ENCODE assay signal across 16 cellular contexts in genomic region chr9:137784641-137785513, GRCh38.
A peak's percentile ranks its signal among the peaks of the same experiment; 100 is the strongest.
DNase-seq lines count a peak whose midpoint lies in the region; ATAC-seq, FAIRE-seq and TF ChIP-seq lines count a peak whose summit lies in the region.
"Had no signal": no experiment of that assay in that cellular context is flagged by ENCODE, and none has a peak within 500 bp of the region (broad histone marks: within the 10 kb centered on the region; RNA-seq: fewer than 3 reads in every experiment).

No MANE protein-coding gene starts in this region.

- WGBS in GM12878 (ENCODE audit: insufficient coverage, insufficient replicate concordance, low lambda C conversion rate, missing lambda C conversion rate): 87% methylated on average over 18 of the region's 20 CpGs

- intact Hi-C loops in GM12878 (cut with micrococcal nuclease; ENCODE audit: unreplicated experiment): no loop called here

- H3K9me3 ChIP-seq in GM12878 (replicated peaks; ENCODE audit: control insufficient read depth, insufficient read depth, low read length) (no peaks in the 10 kb centered on the region; the same call in 2 of the 3 replicates), osteoblast (ENCODE audit: low read depth, low read length) (no peaks in the 10 kb centered on the region)
- H3K9me3 ChIP-seq: MG63, Peyer's patch, thoracic aorta had no signal

- H3K4me1 ChIP-seq in GM12878 (ENCODE audit: control insufficient read depth, insufficient read depth, low read length): no peaks in the 10 kb centered on the region
- H3K4me1 ChIP-seq in osteoblast (ENCODE audit: insufficient read depth, low read length): peaks cover 14% of the 10 kb centered on the region

- 0 out of 2 replicates have a peak, but pooled peaks have one; percentile 19 for TF ChIP-seq POLR2A in GM12891 (IDR thresholded peaks at IDR 0.05; ENCODE audit: low read depth, low read length)
- no peak for TF ChIP-seq POLR2A in GM12878 (IDR thresholded peaks at IDR 0.05; ENCODE audit: low read depth, low read length)

- POLR2A ChIA-PET in GM12878 (lab: Charles Lee): no interaction called here

- BruUV-seq in GM12878 (replicated peaks; lab: Mats Ljungman, UMichigan): no TSS peak

- in situ Hi-C loops in GM12878 (cut with MboI): no loop called here

- H3K36me3 Mint-ChIP-seq in T-helper 2 cell treated with Interferon-gamma antibody and Interleukin-4, amounts not matched to agents 5 μg/mL and 100 μg/mL, for 36 hours (ENCODE audit: low read depth): peaks cover 27% of the 10 kb centered on the region
- peaks cover 50% of the 10 kb centered on the region for H3K36me3 Mint-ChIP-seq in effector memory CD8-positive, alpha-beta T cell (ENCODE audit: insufficient read depth)

- no peaks in the 10 kb centered on the region for H4K20me1 ChIP-seq in GM12878 (ENCODE audit: control insufficient read depth, insufficient read depth)
- H4K20me1 ChIP-seq in osteoblast (ENCODE audit: insufficient read depth, low read length): peaks cover 18% of the 10 kb centered on the region

- H3K4me3 ChIP-seq in GM12878 (no peak overlapping the region), osteoblast (ENCODE audit: insufficient read depth, low read length) (no peak overlapping the region)
- H3K4me3 ChIP-seq: lung, MG63, Peyer's patch, smooth muscle cell, thoracic aorta had no signal

- H3K36me3 ChIP-seq in GM12878 (ENCODE audit: control insufficient read depth in 2 of 2, insufficient read depth in 2 of 2, low read length in 1 of 2): peaks cover 18 to 48% of the 10 kb centered on the region in 2 experiments
- H3K36me3 ChIP-seq in osteoblast (ENCODE audit: insufficient read depth, low read length): peaks cover 20% of the 10 kb centered on the region

- no peak for TF ChIP-seq CTCF in GM12878 (IDR thresholded peaks at IDR 0.05 in 2 of 3, conservative IDR thresholded peaks at IDR 0.05 in 1 of 3; ENCODE audit: control insufficient read depth in 2 of 3, extremely low read depth in 1 of 3, insufficient read depth in 1 of 3, low read depth in 3 of 3, low read length in 3 of 3)
- no peak for TF ChIP-seq CTCF in osteoblast (IDR thresholded peaks at IDR 0.05; ENCODE audit: extremely low read depth, low read depth, low read length)

- DNase-seq in T-helper 2 cell treated with Interferon-gamma antibody and Interleukin-4, amounts not matched to agents 5 μg/mL and 100 μg/mL, for 36 hours (ENCODE audit: low spot score): no peak
- no peak for DNase-seq in T-helper 2 cell
- DNase-seq in GM12891 (ENCODE audit: insufficient read length, low spot score): no peak
- DNase-seq in GM12878 (ENCODE audit: low read depth, low spot score): no peak
- peak; percentile 57 for DNase-seq in osteoblast (ENCODE audit: insufficient read length, low spot score, missing footprints)
- DNase-seq in effector memory CD8-positive, alpha-beta T cell: no peak
- DNase-seq in NCI-H146 treated with DMSO at 0.1 percent for 48 hours (lab: John Stamatoyannopoulos, UW; ENCODE audit: unreplicated experiment): no peak
- DNase-seq: cerebellar nuclear complex, GOT3, MG63, NCI-H1694, Peyer's patch had no signal

- TF ChIP-seq RAD21 in GM12878 (IDR thresholded peaks at IDR 0.05; ENCODE audit: insufficient read depth, low read depth, low read length): no peak

- H3K27ac ChIP-seq in GM12878 (ENCODE audit: control insufficient read depth, insufficient read depth) (no peak overlapping the region), osteoblast (ENCODE audit: low read depth, low read length) (no peak overlapping the region)
- H3K27ac ChIP-seq: Peyer's patch, thoracic aorta had no signal

- H3K27ac Mint-ChIP-seq in T-helper 2 cell treated with Interferon-gamma antibody and Interleukin-4, amounts not matched to agents 5 μg/mL and 100 μg/mL, for 36 hours: peak overlapping the region; percentile 53
- peak overlapping the region in 1 of 2 donors; percentile 79 for H3K27ac Mint-ChIP-seq in effector memory CD8-positive, alpha-beta T cell

- SMC1A ChIA-PET in GM12878 (lab: Charles Lee; ENCODE audit: uncharacterized antibody, unreplicated experiment): no interaction called here

- no peaks in the 10 kb centered on the region for H3K27me3 Mint-ChIP-seq in T-helper 2 cell treated with Interferon-gamma antibody and Interleukin-4, amounts not matched to agents 5 μg/mL and 100 μg/mL, for 36 hours (ENCODE audit: low read depth)
- H3K27me3 Mint-ChIP-seq in effector memory CD8-positive, alpha-beta T cell: no peaks in the 10 kb centered on the region

- ATAC-seq in GM12878 (no peak), HG03175 (IDR thresholded peaks at IDR 0.05; ENCODE audit: unreplicated experiment) (no peak)
- ATAC-seq in effector memory CD8-positive, alpha-beta T cell (replicated peaks): no peak

- FAIRE-seq in GM12891 (lab: Jason Lieb, UNC): no peak
- FAIRE-seq in GM12878 (lab: Jason Lieb, UNC): no peak

- H3K27me3 ChIP-seq in GM12878 (replicated peaks in 1 of 2; ENCODE audit: control insufficient read depth in 2 of 2, insufficient read depth in 2 of 2, low read length in 1 of 2) (no peaks in the 10 kb centered on the region), osteoblast (ENCODE audit: insufficient read depth, low read length) (no peaks in the 10 kb centered on the region)
- H3K27me3 ChIP-seq: MG63, Peyer's patch had no signal

- no peak overlapping the region for H3K9ac ChIP-seq in GM12878 (ENCODE audit: control insufficient read depth, insufficient read depth, low read length)

- H3K79me2 ChIP-seq in GM12878 (ENCODE audit: control insufficient read depth, insufficient read depth, low read length) (no peaks in the 10 kb centered on the region), osteoblast (ENCODE audit: insufficient read depth, low read length) (peaks cover 12% of the 10 kb centered on the region)

- TF ChIP-seq EP300 in GM12878 (IDR thresholded peaks at IDR 0.05; ENCODE audit: borderline replicate concordance in 1 of 2, control insufficient read depth in 1 of 2, low read depth in 2 of 2, low read length in 2 of 2): no peak

- H2AFZ ChIP-seq in GM12878 (ENCODE audit: control insufficient read depth, low read depth, low read length) (no peak overlapping the region), osteoblast (ENCODE audit: low read length) (no peak overlapping the region)

- no peaks in the 10 kb centered on the region for H3K9me3 Mint-ChIP-seq in T-helper 2 cell treated with Interferon-gamma antibody and Interleukin-4, amounts not matched to agents 5 μg/mL and 100 μg/mL, for 36 hours
- H3K9me3 Mint-ChIP-seq in effector memory CD8-positive, alpha-beta T cell: no peaks in the 10 kb centered on the region

- H3K4me1 Mint-ChIP-seq in T-helper 2 cell treated with Interferon-gamma antibody and Interleukin-4, amounts not matched to agents 5 μg/mL and 100 μg/mL, for 36 hours (ENCODE audit: low read depth): peaks cover 2% of the 10 kb centered on the region
- H3K4me1 Mint-ChIP-seq in effector memory CD8-positive, alpha-beta T cell (ENCODE audit: low read depth in 2 of 2): peaks cover 14 to 16% of the 10 kb centered on the region in 2 donors

- CTCF ChIA-PET in GM12878 (lab: Yijun Ruan, JAX): interaction anchor here (0.9 kb wide), 1 partner anchor 111 kb away, joined by 3 read pairs; no protein-coding TSS in a partner anchor

- H3K4me2 ChIP-seq in GM12878 (ENCODE audit: control insufficient read depth, insufficient read depth): no peak overlapping the region
- no peak overlapping the region for H3K4me2 ChIP-seq in osteoblast (ENCODE audit: insufficient read depth, low read length)
- H3K4me2 ChIP-seq: smooth muscle cell had no signal

- H3K4me3 Mint-ChIP-seq in T-helper 2 cell treated with Interferon-gamma antibody and Interleukin-4, amounts not matched to agents 5 μg/mL and 100 μg/mL, for 36 hours: no peak overlapping the region
- H3K4me3 Mint-ChIP-seq in effector memory CD8-positive, alpha-beta T cell: no peak overlapping the region

- RAD21 ChIA-PET in GM12878 (lab: Charles Lee; ENCODE audit: unreplicated experiment): no interaction called here

TF ChIP-seq in GM12891, 5 proteins besides CTCF, POLR2A, EP300 and RAD21:
- TF ChIP-seq POLR2AphosphoS5 (IDR thresholded peaks at IDR 0.05; ENCODE audit: low read depth, low read length) (no peak; the same call in 1 of the 2 replicates), POU2F2 (IDR thresholded peaks at IDR 0.05; ENCODE audit: low read depth, low read length) (no peak), SPI1 (IDR thresholded peaks at IDR 0.05; ENCODE audit: low read depth, low read length) (no peak), TAF1 (IDR thresholded peaks at IDR 0.05; ENCODE audit: low read depth, low read length) (no peak), PAX5 (IDR thresholded peaks at IDR 0.05; ENCODE audit: insufficient read depth, low read length, severe bottlenecking) (no peak)
TF ChIP-seq in GM12891: peak in this region for 0.

TF ChIP-seq in GM12878, 131 proteins besides CTCF, POLR2A, EP300 and RAD21:
- peak; percentile 48; the same call in 1 of the 2 replicates for TF ChIP-seq POLR2AphosphoS5 (IDR thresholded peaks at IDR 0.05; ENCODE audit: low read length)
- no peak for TF ChIP-seq RB1 (IDR thresholded peaks at IDR 0.05; ENCODE audit: borderline replicate concordance)
- TF ChIP-seq CHD4 (IDR thresholded peaks at IDR 0.05): no peak
- TF ChIP-seq, protein P1, sequence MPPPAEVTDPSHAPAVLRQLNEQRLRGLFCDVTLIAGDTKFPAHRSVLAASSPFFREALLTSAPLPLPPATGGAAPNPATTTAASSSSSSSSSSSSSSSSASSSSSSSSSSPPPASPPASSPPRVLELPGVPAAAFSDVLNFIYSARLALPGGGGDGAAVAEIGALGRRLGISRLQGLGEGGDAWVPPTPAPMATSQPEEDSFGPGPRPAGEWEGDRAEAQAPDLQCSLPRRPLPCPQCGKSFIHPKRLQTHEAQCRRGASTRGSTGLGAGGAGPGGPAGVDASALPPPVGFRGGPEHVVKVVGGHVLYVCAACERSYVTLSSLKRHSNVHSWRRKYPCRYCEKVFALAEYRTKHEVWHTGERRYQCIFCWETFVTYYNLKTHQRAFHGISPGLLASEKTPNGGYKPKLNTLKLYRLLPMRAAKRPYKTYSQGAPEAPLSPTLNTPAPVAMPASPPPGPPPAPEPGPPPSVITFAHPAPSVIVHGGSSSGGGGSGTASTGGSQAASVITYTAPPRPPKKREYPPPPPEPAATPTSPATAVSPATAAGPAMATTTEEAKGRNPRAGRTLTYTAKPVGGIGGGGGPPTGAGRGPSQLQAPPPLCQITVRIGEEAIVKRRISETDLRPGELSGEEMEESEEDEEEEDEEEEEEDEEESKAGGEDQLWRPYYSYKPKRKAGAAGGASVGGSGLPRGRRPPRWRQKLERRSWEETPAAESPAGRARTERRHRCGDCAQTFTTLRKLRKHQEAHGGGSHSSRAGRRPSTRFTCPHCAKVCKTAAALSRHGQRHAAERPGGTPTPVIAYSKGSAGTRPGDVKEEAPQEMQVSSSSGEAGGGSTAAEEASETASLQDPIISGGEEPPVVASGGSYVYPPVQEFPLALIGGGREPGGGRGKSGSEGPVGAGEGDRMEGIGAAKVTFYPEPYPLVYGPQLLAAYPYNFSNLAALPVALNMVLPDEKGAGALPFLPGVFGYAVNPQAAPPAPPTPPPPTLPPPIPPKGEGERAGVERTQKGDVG (CRISPR knock-in tag; IDR thresholded peaks at IDR 0.05): no peak
